Comparison of ENCODE assay signal across 6 cellular contexts in the genomic region with DNA sequence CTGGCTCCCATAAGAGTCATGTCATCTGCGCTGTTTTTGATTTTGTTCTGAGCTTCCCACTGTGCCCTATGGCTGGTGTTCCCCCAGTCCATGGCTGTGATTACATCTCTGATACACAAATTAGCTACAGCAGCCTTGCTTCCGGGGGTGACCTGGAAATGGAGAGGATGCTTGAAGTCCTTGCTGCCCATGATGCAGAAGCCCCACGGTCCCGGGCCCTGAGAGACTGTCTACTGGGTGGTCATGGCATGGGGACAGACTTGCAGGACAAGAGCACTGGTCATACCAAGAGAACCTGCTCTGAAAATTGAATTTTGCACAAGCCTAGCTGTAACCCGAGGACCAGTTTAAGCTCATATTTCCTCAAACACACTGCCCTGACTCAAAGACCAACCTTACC. TPM values are rescaled to one million over a fixed set of nuclear protein-coding genes. Genes with fewer than 3 reads are reported as not detected.
"Had no signal": no experiment of that assay in that cellular context is flagged by ENCODE, and none has a peak within 500 bp of the region (broad histone marks: within the 10 kb centered on the region; RNA-seq: fewer than 3 reads in every experiment).

No MANE protein-coding gene starts in this region.

RNA-seq across cellular contexts. Expression of gene KCNJ18, which starts 38.8 kb away (rescaled TPM):
- total RNA-seq: GM23338, H1, H9, HT-29, IMR-90, K562 had no signal
- polyA plus RNA-seq: GM23338, H1, IMR-90, K562 had no signal
